Comparison of ENCODE assay signal across 8 cellular contexts in the genomic region with DNA sequence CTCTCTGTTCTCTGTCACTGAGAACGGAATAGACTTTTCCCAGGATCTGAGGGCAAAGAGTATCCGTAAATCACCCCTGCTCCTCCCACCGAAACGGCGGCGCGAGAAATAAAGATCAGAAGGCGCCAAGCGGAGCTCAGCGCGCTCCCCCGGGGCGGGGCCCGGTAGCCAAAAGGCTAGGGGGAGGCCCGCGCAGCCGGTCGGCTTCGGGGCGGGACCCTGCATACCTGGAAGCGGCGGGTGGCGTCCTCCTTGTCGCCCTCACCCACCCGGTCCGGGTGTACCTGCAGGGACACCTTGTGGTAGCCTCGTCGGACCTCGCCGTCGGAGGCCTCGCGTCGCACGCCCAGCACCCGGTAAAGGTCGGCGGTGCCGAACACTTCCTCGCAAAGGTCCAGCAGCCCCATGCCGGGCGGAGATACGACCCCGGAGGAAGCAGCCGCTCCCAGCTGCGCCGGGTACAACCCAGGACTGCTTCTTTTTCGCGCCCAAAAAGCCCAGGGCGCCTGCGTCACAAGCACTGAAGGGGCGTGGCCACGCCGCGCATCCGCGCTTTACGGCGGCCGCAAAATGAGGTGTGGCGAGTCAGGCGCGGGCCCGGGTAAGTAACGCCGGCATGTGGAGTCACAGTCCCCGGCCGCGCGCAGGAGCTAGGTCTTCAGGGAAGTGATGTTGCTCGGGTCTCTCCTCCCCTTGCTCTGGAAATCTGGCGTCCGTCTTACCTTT. TPM values are rescaled to one million over a fixed set of nuclear protein-coding genes. Genes with fewer than 3 reads are reported as not detected.
DNase-seq lines count a peak whose midpoint lies in the region; FAIRE-seq and TF ChIP-seq lines count a peak whose summit lies in the region.

A gene with protein sequence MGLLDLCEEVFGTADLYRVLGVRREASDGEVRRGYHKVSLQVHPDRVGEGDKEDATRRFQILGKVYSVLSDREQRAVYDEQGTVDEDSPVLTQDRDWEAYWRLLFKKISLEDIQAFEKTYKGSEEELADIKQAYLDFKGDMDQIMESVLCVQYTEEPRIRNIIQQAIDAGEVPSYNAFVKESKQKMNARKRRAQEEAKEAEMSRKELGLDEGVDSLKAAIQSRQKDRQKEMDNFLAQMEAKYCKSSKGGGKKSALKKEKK (minus strand): TSS at position 473 of the 726 bp plus-strand sequence. CDS start 66 bp downstream, at position 407.

- FAIRE-seq in H1 (lab: Jason Lieb, UNC): no peak

- H3K79me1 ChIP-seq in H1 (ENCODE audit: low read depth, low read length): 0 out of 2 replicates have a peak, but pooled peaks cover 3% of the 10 kb centered on the region
- H3K79me1 ChIP-seq in mesendoderm (ENCODE audit: low read length): peaks cover 11% of the 10 kb centered on the region

- no peaks in the 10 kb centered on the region for H3K9me3 ChIP-seq in H1 (ENCODE audit: insufficient read depth in 2 of 2, low read depth in 1 of 2, low read length in 1 of 2)

- CTCF ChIA-PET in H1 (lab: Charles Lee; ENCODE audit: partially characterized antibody): interaction anchor here (0.6 to 1.7 kb wide), 2 partner anchors 11 to 94 kb away, joined by 3 to 4 read pairs; no protein-coding TSS in a partner anchor

- peak within 1 kb of the TSS; percentile 63; the same call in 1 of the 2 replicates for H2AFZ ChIP-seq in H1 (ENCODE audit: low read length)

- H2BK15ac ChIP-seq in H1 (ENCODE audit: low read length) (0 out of 2 replicates have a peak within 1 kb of the TSS, but pooled peaks have one; percentile 77), mesendoderm (replicated peaks; ENCODE audit: low read depth) (no peak within 1 kb of the TSS)

- H3K4me1 ChIP-seq in H1 (replicated peaks in 1 of 4; ENCODE audit: control insufficient read depth in 3 of 4, insufficient read depth in 4 of 4, low read length in 3 of 4) (peaks cover 0 to 4% (median 3%) of the 10 kb centered on the region in 4 experiments; a peak in 5 of 7 replicates), mesendoderm (ENCODE audit: control insufficient read depth, low read depth, low read length) (peaks cover 4% of the 10 kb centered on the region)

- H3K23ac ChIP-seq in H1 (ENCODE audit: insufficient read length) (no peak within 1 kb of the TSS), mesendoderm (ENCODE audit: low read length) (no peak within 1 kb of the TSS)

- no peak within 1 kb of the TSS for H2BK20ac ChIP-seq in H1 (ENCODE audit: low read length)

- H3K4me3 ChIP-seq in H1 (ENCODE audit: extremely low read depth in 1 of 4, insufficient read depth in 2 of 4, low read depth in 3 of 4, low read length in 4 of 4) (peak within 1 kb of the TSS; percentile 57 to 92 (median 86)), mesendoderm (ENCODE audit: low read length) (peak within 1 kb of the TSS; percentile 89)

- H3K9ac ChIP-seq in H1 (replicated peaks in 1 of 4; ENCODE audit: extremely low read depth in 1 of 4, low read depth in 3 of 4, low read length in 3 of 4): peak within 1 kb of the TSS; percentile 87 to 98 (median 93)
- H3K9ac ChIP-seq in mesendoderm (ENCODE audit: low read length): peak within 1 kb of the TSS; percentile 91

- H4K5ac ChIP-seq in H1 (ENCODE audit: insufficient read length, low read depth, low read length): peak within 1 kb of the TSS; percentile 97
- H4K5ac ChIP-seq in mesendoderm (ENCODE audit: low read length): peak within 1 kb of the TSS; percentile 36

- H2BK12ac ChIP-seq in H1 (ENCODE audit: low read depth, low read length): no peak within 1 kb of the TSS

- H3K14ac ChIP-seq in H1 (ENCODE audit: insufficient read length): no peak within 1 kb of the TSS

- H2AK5ac ChIP-seq in H1 (ENCODE audit: low read depth, low read length): no peak within 1 kb of the TSS
- no peak within 1 kb of the TSS for H2AK5ac ChIP-seq in mesendoderm (ENCODE audit: low read length)

- H4K8ac ChIP-seq in H1 (ENCODE audit: extremely low read depth, insufficient read depth, low read length): peak within 1 kb of the TSS; percentile 100
- no peak within 1 kb of the TSS for H4K8ac ChIP-seq in mesendoderm (ENCODE audit: low read depth, low read length)

- peak; percentile 81 for DNase-seq in COLO829 (ENCODE audit: low spot score)
- peak; percentile 91 for DNase-seq in GM20000 (ENCODE audit: low spot score)
- DNase-seq in HT-29 (ENCODE audit: low spot score): peak; percentile 95
- DNase-seq in NK-92 treated with Interleukin-12 subunit alpha and Interleukin-12 subunit beta, amount 100 ng/mL, for 24 hours (lab: John Stamatoyannopoulos, UW): peak; percentile 92
- peak; percentile 88 to 95 for DNase-seq in activated CD8-positive, alpha-beta memory T cell treated with anti-CD3 and anti-CD28 coated beads for 4 hours (ENCODE audit: low read depth in 2 of 2)
- DNase-seq in H1 (ENCODE audit: low read depth in 1 of 2, low spot score in 2 of 2): peak; percentile 95 to 99
- DNase-seq in mesendoderm: peak; percentile 98
- DNase-seq in stimulated activated CD8-positive, alpha-beta memory T cell treated with anti-CD3 and anti-CD28 coated beads, Interleukin-15, amount 100 ng/mL, for 1 hour (ENCODE audit: low read depth): peak; percentile 97

- H3K27me3 ChIP-seq in H1 (replicated peaks in 1 of 4; ENCODE audit: control insufficient read depth in 3 of 4, extremely low read depth in 1 of 4, insufficient read depth in 3 of 4, low read length in 3 of 4): no peaks in the 10 kb centered on the region
- no peaks in the 10 kb centered on the region for H3K27me3 ChIP-seq in mesendoderm (ENCODE audit: insufficient read depth, low read length, poor library complexity)

- peak; percentile 97 to 100 for TF ChIP-seq POLR2A in H1 (IDR thresholded peaks at IDR 0.05; ENCODE audit: control extremely low read depth in 1 of 2, low read depth in 2 of 2, low read length in 2 of 2)

- H2BK5ac ChIP-seq in H1 (ENCODE audit: low read depth, low read length): peak within 1 kb of the TSS; percentile 99
- peak within 1 kb of the TSS; percentile 43 for H2BK5ac ChIP-seq in mesendoderm (ENCODE audit: low read length)

- peaks cover 5% of the 10 kb centered on the region; the same call in 1 of the 2 replicates for H3K23me2 ChIP-seq in H1 (ENCODE audit: low read depth, low read length)

- peak within 1 kb of the TSS; percentile 91 for H4K91ac ChIP-seq in H1 (replicated peaks; ENCODE audit: insufficient read length, low read length)

- TF ChIP-seq EP300 in H1 (IDR thresholded peaks at IDR 0.05; ENCODE audit: borderline replicate concordance in 1 of 2, low read depth in 2 of 2, low read length in 2 of 2): no peak

- 3% methylated on average over 55 of the region's 73 CpGs; no CpG with 5 or more reads in 1 of the 2 experiments for WGBS in H1 (ENCODE audit: extremely low coverage in 1 of 2, insufficient coverage in 1 of 2, insufficient read length in 1 of 2, insufficient replicate concordance in 2 of 2, low coverage in 1 of 2, low lambda C conversion rate in 2 of 2, missing lambda C conversion rate in 1 of 2), 2 experiments
- WGBS in mesendoderm (ENCODE audit: extremely low coverage, insufficient coverage, low lambda C conversion rate): no CpG with 5 or more reads among the region's 73 CpGs

- H3K4ac ChIP-seq in H1 (replicated peaks; ENCODE audit: insufficient read length, low read depth, low read length) (peak within 1 kb of the TSS; percentile 97), mesendoderm (ENCODE audit: low read depth, low read length) (peak within 1 kb of the TSS; percentile 84)

- H3K18ac ChIP-seq in H1 (ENCODE audit: extremely low read depth, low read length) (peak within 1 kb of the TSS; percentile 97; the same call in 1 of the 2 replicates), mesendoderm (ENCODE audit: low read length) (peak within 1 kb of the TSS; percentile 95)

- TF ChIP-seq CTCF in GM20000 (IDR thresholded peaks at IDR 0.05; ENCODE audit: extremely low read depth, missing control alignments) (no peak), H1 (IDR thresholded peaks at IDR 0.05; ENCODE audit: control extremely low read depth in 1 of 3, insufficient read depth in 1 of 3, low read depth in 1 of 3, low read length in 3 of 3) (no peak)

- peaks cover 0 to 3% of the 10 kb centered on the region in 2 experiments for H4K20me1 ChIP-seq in H1 (replicated peaks in 1 of 2; ENCODE audit: control insufficient read depth in 1 of 2, insufficient read depth in 2 of 2, low read length in 2 of 2)

- H3K27ac ChIP-seq in H1 (ENCODE audit: low read depth, low read length) (peak within 1 kb of the TSS; percentile 95), mesendoderm (ENCODE audit: low read depth, low read length) (peak within 1 kb of the TSS; percentile 96)

- POLR2A ChIA-PET in H1 (lab: Charles Lee; ENCODE audit: partially characterized antibody): interaction anchor here (0.6 to 4.8 kb wide), 49 partner anchors 9 to 525 kb away, joined by 3 to 62 read pairs (median 4); a partner anchor contains a TSS

- TF ChIP-seq RAD21 in H1 (IDR thresholded peaks at IDR 0.05 in 1 of 2, conservative IDR thresholded peaks at IDR 0.05 in 1 of 2; ENCODE audit: low read depth in 2 of 2, low read length in 2 of 2): no peak

- no peak within 1 kb of the TSS for H2BK120ac ChIP-seq in H1 (replicated peaks; ENCODE audit: low read depth, low read length)
- H2BK120ac ChIP-seq in mesendoderm (ENCODE audit: low read depth, low read length): no peak within 1 kb of the TSS

- peak within 1 kb of the TSS; percentile 98 for H3K56ac ChIP-seq in H1 (replicated peaks; ENCODE audit: insufficient read length, low read depth, low read length)
- peak within 1 kb of the TSS; percentile 93 for H3K56ac ChIP-seq in mesendoderm (ENCODE audit: low read length)

- peaks cover 7 to 66% of the 10 kb centered on the region in 2 experiments; a peak in 2 of 4 replicates for H3K79me2 ChIP-seq in H1 (ENCODE audit: control insufficient read depth in 1 of 2, insufficient read depth in 2 of 2, low read length in 2 of 2)
- H3K79me2 ChIP-seq in mesendoderm (ENCODE audit: control insufficient read depth, insufficient read depth, low read length): peaks cover 40% of the 10 kb centered on the region

- H3K36me3 ChIP-seq in H1 (ENCODE audit: control insufficient read depth in 2 of 4, insufficient read depth in 4 of 4, low read length in 3 of 4): peaks cover 18 to 54% (median 43%) of the 10 kb centered on the region in 4 experiments
- peaks cover 2% of the 10 kb centered on the region for H3K36me3 ChIP-seq in mesendoderm (ENCODE audit: control insufficient read depth, insufficient read depth, low read length)

- H3K4me2 ChIP-seq in H1 (ENCODE audit: insufficient read depth in 1 of 2, low read depth in 2 of 2, low read length in 2 of 2) (peak within 1 kb of the TSS; percentile 21 to 69), mesendoderm (ENCODE audit: low read length) (peak within 1 kb of the TSS; percentile 39)

RNA-seq across cellular contexts. Expression of the gene that starts here (rescaled TPM):
- total RNA-seq in HT-29 (2014; rRNA removed; shearing (Covaris generic)): 57.2 and 57.3 TPM in 2 replicates
- 29.2 and 32.2 TPM in 2 replicates for total RNA-seq in H1 (2021; fragmentation: NEBNext Ultra II Directional; extraction: Animal tissue kit (Norgen Biotek cat#: 25700))
- polyA plus RNA-seq in H1 (2011; rRNA removed): 22.9 and 26.0 TPM in 2 replicates
- 29.0 TPM for polyA plus RNA-seq in H1 (2011; cell fraction: cytosol; rRNA removed)
- 17.8 TPM for polyA plus RNA-seq in H1 (2011; cell fraction: nucleus; rRNA removed)
- polyA plus RNA-seq in H1 (2012, experiment 1 of 2): 23.9 to 35.0 TPM (median 26.1 TPM) in 4 replicates
- polyA plus RNA-seq in H1 (2012, experiment 2 of 2): 4.2 TPM
- 21.6 TPM for polyA plus RNA-seq in H1 (2013, experiment 1 of 2)
- polyA plus RNA-seq in H1 (2013, experiment 2 of 2): 21.3 TPM
- 19.0 and 20.3 TPM in 2 replicates for polyA minus RNA-seq in H1 (2011; rRNA and poly(A)+ RNA removed)
- polyA minus RNA-seq in H1 (2011; cell fraction: cytosol; rRNA and poly(A)+ RNA removed): 12.8 TPM
- 34.4 TPM for polyA minus RNA-seq in H1 (2011; cell fraction: nucleus; rRNA and poly(A)+ RNA removed)
- polyA plus RNA-seq in mesendoderm (2013, experiment 1 of 2): 39.0 TPM
- polyA plus RNA-seq in mesendoderm (2013, experiment 2 of 2): 38.7 TPM

Comparison
In these comparisons a context has a peak if more than half of its experiments do, and no peak if none do; other contexts are left out.
1. Peak in every context shown above with its lines: DNase-seq, H3K4me3 ChIP-seq and H3K27ac ChIP-seq.